24 cellular contexts compared by ENCODE assay signal in the genomic region with DNA sequence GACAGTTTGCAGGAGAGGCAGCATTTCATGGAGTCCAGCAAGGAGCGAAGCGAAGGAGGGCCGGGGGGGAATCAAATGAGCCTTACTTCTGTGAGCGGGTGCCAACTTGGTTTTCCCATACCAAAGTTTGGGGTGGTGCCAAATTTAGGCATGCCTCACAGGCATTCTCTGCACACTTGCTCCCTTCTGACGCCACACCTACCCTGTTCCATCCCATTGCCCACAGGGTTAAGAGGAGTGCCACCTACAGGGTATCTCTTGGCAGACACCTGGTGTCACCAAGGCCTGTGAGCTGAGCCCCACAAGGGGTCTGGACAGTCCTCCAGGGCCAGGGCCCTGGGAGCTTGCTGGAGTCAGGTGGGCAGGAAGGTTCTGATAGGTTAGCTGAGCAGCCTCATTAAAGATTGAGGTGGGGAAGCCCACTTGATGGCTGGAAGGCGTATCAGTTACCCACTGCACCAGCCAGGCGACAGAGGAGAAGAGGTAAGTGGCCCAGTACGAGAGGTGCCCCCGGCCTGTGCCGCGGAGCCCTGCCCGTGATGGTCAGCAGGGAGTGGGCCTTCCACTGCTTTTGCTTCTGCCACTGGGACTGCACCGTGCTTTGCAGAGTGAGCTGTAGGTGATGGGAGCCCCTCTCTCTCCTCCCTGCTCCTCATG. TPM values are rescaled to one million over a fixed set of nuclear protein-coding genes. Genes with fewer than 3 reads are reported as not detected.
DNase-seq lines count a peak whose midpoint lies in the region; ATAC-seq, FAIRE-seq and TF ChIP-seq lines count a peak whose summit lies in the region.
"Had no signal": no experiment of that assay in that cellular context is flagged by ENCODE, and none has a peak within 500 bp of the region (broad histone marks: within the 10 kb centered on the region; RNA-seq: fewer than 3 reads in every experiment).

No MANE protein-coding gene starts in this region.

- peaks cover 45 to 85% of the 10 kb centered on the region in 2 donors for H3K36me3 Mint-ChIP-seq in CD4-positive, alpha-beta memory T cell
- H3K36me3 Mint-ChIP-seq in natural killer cell, result peaks cover 14% of the 10 kb centered on the region

- H3K4me1 Mint-ChIP-seq in CD4-positive, alpha-beta memory T cell, result peaks cover 20 to 44% (median 30%) of the 10 kb centered on the region in 4 donors
- H3K4me1 Mint-ChIP-seq in natural killer cell, result peaks cover 55 to 70% of the 10 kb centered on the region in 2 donors

- CTCF ChIA-PET in CD4-positive, alpha-beta memory T cell (lab: Charles Lee; ENCODE audit: partially characterized antibody), result interaction anchor here (1.3 to 49.4 kb wide), 3 partner anchors 37 to 78 kb away, joined by 4 to 1350 read pairs (median 129); a partner anchor contains a TSS
- CTCF ChIA-PET in GM12878 (lab: Yijun Ruan, JAX), result interaction anchor here (1.5 kb wide), 2 partner anchors 59 to 131 kb away, joined by 3 to 4 read pairs; no protein-coding TSS in a partner anchor

- intact Hi-C loops in CD4-positive, alpha-beta memory T cell (cut with micrococcal nuclease), result no loop called here
- intact Hi-C loops in GM12878 (cut with micrococcal nuclease; ENCODE audit: unreplicated experiment) (no loop called here), natural killer cell (cut with micrococcal nuclease) (no loop called here), prostate gland (cut with DNase I) (loop anchor here (5.0 kb wide), 1 partner anchor 47 kb away; a partner anchor contains a TSS)

- no peak overlapping the region for H3K4me3 Mint-ChIP-seq in CD4-positive, alpha-beta memory T cell
- no peak overlapping the region for H3K4me3 Mint-ChIP-seq in natural killer cell
- H3K4me3 Mint-ChIP-seq: activated naive CD8-positive, alpha-beta T cell treated with anti-CD3 and anti-CD28 coated beads, Interleukin-2, amount 10 ng/mL, durations not matched to agents 7 days and 5 days; HFFc6 had no signal

- no peak overlapping the region for H3K27ac ChIP-seq in CD4-positive, alpha-beta memory T cell (ENCODE audit: low read depth, low read length)
- H3K27ac ChIP-seq in GM12878 (ENCODE audit: control insufficient read depth, insufficient read depth) (no peak overlapping the region), prostate gland (no peak overlapping the region)
- H3K27ac ChIP-seq: brain microvascular endothelial cell, gastroesophageal sphincter, vagina had no signal

- ATAC-seq in GM12878, result peak; percentile 33; the same call in 1 of the 3 replicates
- ATAC-seq in natural killer cell, result no peak
- ATAC-seq in HG03175 (IDR thresholded peaks at IDR 0.05; ENCODE audit: unreplicated experiment), result no peak
- ATAC-seq: activated CD4-positive, CD25-positive, alpha-beta regulatory T cell treated with anti-CD3 and anti-CD28 coated beads, Interleukin-2, amount 50 U/mL, for 24 hours; esophagus mucosa; gastroesophageal sphincter; left ventricle myocardium superior; Panc1; sciatic nerve had no signal

- TF ChIP-seq RAD21 in GM12878 (IDR thresholded peaks at IDR 0.05; ENCODE audit: insufficient read depth, low read depth, low read length), result no peak

- H4K20me1 ChIP-seq in GM12878 (ENCODE audit: control insufficient read depth, insufficient read depth), result no peaks in the 10 kb centered on the region

- H3K9me3 ChIP-seq in CD4-positive, alpha-beta memory T cell (ENCODE audit: control insufficient read depth in 1 of 2, low read length in 2 of 2), result no peaks in the 10 kb centered on the region
- no peaks in the 10 kb centered on the region for H3K9me3 ChIP-seq in GM12878 (replicated peaks; ENCODE audit: control insufficient read depth, insufficient read depth, low read length)
- H3K9me3 ChIP-seq in prostate gland, result no peaks in the 10 kb centered on the region
- H3K9me3 ChIP-seq: gastroesophageal sphincter, vagina had no signal

- no peaks in the 10 kb centered on the region for H3K27me3 Mint-ChIP-seq in CD4-positive, alpha-beta memory T cell
- H3K27me3 Mint-ChIP-seq in natural killer cell (ENCODE audit: low read depth in 2 of 2), result no peaks in the 10 kb centered on the region
- H3K27me3 Mint-ChIP-seq: activated naive CD8-positive, alpha-beta T cell treated with anti-CD3 and anti-CD28 coated beads, Interleukin-2, amount 10 ng/mL, durations not matched to agents 7 days and 5 days had no signal

- TF ChIP-seq CTCF in GM12878 (IDR thresholded peaks at IDR 0.05 in 2 of 3, conservative IDR thresholded peaks at IDR 0.05 in 1 of 3; ENCODE audit: control insufficient read depth in 2 of 3, extremely low read depth in 1 of 3, insufficient read depth in 1 of 3, low read depth in 3 of 3, low read length in 3 of 3) (no peak), natural killer cell (IDR thresholded peaks at IDR 0.05) (no peak), prostate gland (IDR thresholded peaks at IDR 0.05) (no peak)

- H2AFZ ChIP-seq in GM12878 (ENCODE audit: control insufficient read depth, low read depth, low read length), result no peak overlapping the region

- FAIRE-seq in GM12891 (lab: Jason Lieb, UNC) (peak; percentile 28), GM12878 (lab: Jason Lieb, UNC) (no peak)

- H3K9me3 Mint-ChIP-seq in CD4-positive, alpha-beta memory T cell, result no peaks in the 10 kb centered on the region
- H3K9me3 Mint-ChIP-seq in natural killer cell, result no peaks in the 10 kb centered on the region
- H3K9me3 Mint-ChIP-seq: activated naive CD8-positive, alpha-beta T cell treated with anti-CD3 and anti-CD28 coated beads, Interleukin-2, amount 10 ng/mL, durations not matched to agents 7 days and 5 days; HFFc6 had no signal

- DNase-seq in CD4-positive, alpha-beta memory T cell, result no peak
- no peak for DNase-seq in GM12891 (ENCODE audit: insufficient read length, low spot score)
- no peak for DNase-seq in GM12878 (ENCODE audit: low read depth, low spot score)
- DNase-seq in natural killer cell, result no peak
- no peak for DNase-seq in NCI-H2029 (lab: John Stamatoyannopoulos, UW)
- no peak for DNase-seq in prostate gland (ENCODE audit: low spot score)
- DNase-seq: activated CD8-positive, alpha-beta memory T cell treated with anti-CD3 and anti-CD28 coated beads, Interleukin-2, amount 50 U/mL, for 4 hours; activated naive CD8-positive, alpha-beta T cell treated with anti-CD3 and anti-CD28 coated beads, Interleukin-2, amount 10 ng/mL, durations not matched to agents 7 days and 5 days; brain microvascular endothelial cell; Calu3; HFFc6; Karpas-422; left ventricle myocardium superior; NCI-H1092; NCI-H2081 treated with DMSO at 0.1 percent for 48 hours; NCI-H82; T-helper 9 cell had no signal

- POLR2A ChIA-PET in CD4-positive, alpha-beta memory T cell (lab: Charles Lee; ENCODE audit: partially characterized antibody), result interaction anchor here (34.5 kb wide), 1 partner anchor 48 kb away, joined by 941 read pairs; a partner anchor contains a TSS
- POLR2A ChIA-PET in GM12878 (lab: Charles Lee), result interaction anchor here (0.7 kb wide), 1 partner anchor 17 kb away, joined by 3 read pairs; no protein-coding TSS in a partner anchor

- no peak overlapping the region for H3K4me2 ChIP-seq in GM12878 (ENCODE audit: control insufficient read depth, insufficient read depth)

- no peak overlapping the region for H3K4me3 ChIP-seq in CD4-positive, alpha-beta memory T cell (ENCODE audit: low read length in 2 of 2)
- H3K4me3 ChIP-seq in GM12878 (no peak overlapping the region), prostate gland (no peak overlapping the region)
- H3K4me3 ChIP-seq: gastroesophageal sphincter, vagina had no signal

- TF ChIP-seq POLR2A in GM12891 (IDR thresholded peaks at IDR 0.05; ENCODE audit: low read depth, low read length) (no peak), GM12878 (IDR thresholded peaks at IDR 0.05; ENCODE audit: low read depth, low read length) (no peak), prostate gland (IDR thresholded peaks at IDR 0.05) (no peak)

- H3K27me3 ChIP-seq in CD4-positive, alpha-beta memory T cell (ENCODE audit: insufficient read depth, low read length), result no peaks in the 10 kb centered on the region
- no peaks in the 10 kb centered on the region for H3K27me3 ChIP-seq in GM12878 (replicated peaks in 1 of 2; ENCODE audit: control insufficient read depth in 2 of 2, insufficient read depth in 2 of 2, low read length in 1 of 2)
- H3K27me3 ChIP-seq in prostate gland (replicated peaks; ENCODE audit: insufficient read depth), result no peaks in the 10 kb centered on the region
- H3K27me3 ChIP-seq: brain microvascular endothelial cell, gastroesophageal sphincter, vagina had no signal

- H3K9ac ChIP-seq in GM12878 (ENCODE audit: control insufficient read depth, insufficient read depth, low read length), result no peak overlapping the region

- peaks cover 26% of the 10 kb centered on the region for H3K4me1 ChIP-seq in CD4-positive, alpha-beta memory T cell (ENCODE audit: insufficient read depth, low read length)
- H3K4me1 ChIP-seq in GM12878 (ENCODE audit: control insufficient read depth, insufficient read depth, low read length), result no peaks in the 10 kb centered on the region
- H3K4me1 ChIP-seq in prostate gland (replicated peaks), result no peaks in the 10 kb centered on the region
- H3K4me1 ChIP-seq: vagina had no signal

- no peak for TF ChIP-seq EP300 in GM12878 (IDR thresholded peaks at IDR 0.05; ENCODE audit: borderline replicate concordance in 1 of 2, control insufficient read depth in 1 of 2, low read depth in 2 of 2, low read length in 2 of 2)

- in situ Hi-C loops in GM12878 (cut with MboI), result no loop called here

- SMC1A ChIA-PET in GM12878 (lab: Charles Lee; ENCODE audit: uncharacterized antibody, unreplicated experiment), result interaction anchor here (0.5 to 1.0 kb wide), 2 partner anchors 35 to 133 kb away, joined by 3 to 4 read pairs; no protein-coding TSS in a partner anchor

- no peaks in the 10 kb centered on the region; the same call in 1 of the 2 replicates for H3K79me2 ChIP-seq in GM12878 (ENCODE audit: control insufficient read depth, insufficient read depth, low read length)

- WGBS in GM12878 (ENCODE audit: insufficient coverage, insufficient replicate concordance, low lambda C conversion rate, missing lambda C conversion rate), result 92% methylated on average over 13 of the region's 13 CpGs
- WGBS in prostate gland, result 88% methylated on average over 13 of the region's 13 CpGs

- H3K36me3 ChIP-seq in CD4-positive, alpha-beta memory T cell (ENCODE audit: insufficient read depth, low read length), result peaks cover 96% of the 10 kb centered on the region
- H3K36me3 ChIP-seq in GM12878 (ENCODE audit: control insufficient read depth in 2 of 2, insufficient read depth in 2 of 2, low read length in 1 of 2) (peaks cover 12 to 26% of the 10 kb centered on the region in 2 experiments; a peak in 3 of 4 replicates), prostate gland (no peaks in the 10 kb centered on the region)
- H3K36me3 ChIP-seq: brain microvascular endothelial cell had no signal

- peak overlapping the region in 5 of 7 donors; percentile 27 to 88 (median 80) for H3K27ac Mint-ChIP-seq in CD4-positive, alpha-beta memory T cell
- H3K27ac Mint-ChIP-seq in natural killer cell, result peak overlapping the region; percentile 70 to 93
- H3K27ac Mint-ChIP-seq: HFFc6 had no signal

- RAD21 ChIA-PET in GM12878 (lab: Charles Lee; ENCODE audit: unreplicated experiment), result no interaction called here

- no TSS peak for BruUV-seq in GM12878 (replicated peaks; lab: Mats Ljungman, UMichigan)

RNA-seq across cellular contexts. Expression of a gene that starts 45.2 kb away (rescaled TPM):
- total RNA-seq in CD4-positive, alpha-beta memory T cell, result under 1 TPM in 1 of 2 experiments, not detected in 1; 0.14 TPM
- under 1 TPM in 1 of 2 donors, not detected in 1; 0.81 TPM for polyA plus RNA-seq in CD4-positive, alpha-beta memory T cell
- polyA plus RNA-seq in GM12891 (2012; ENCODE audit: low read depth, missing spikeins), result 0.99 TPM
- total RNA-seq in GM12878 (2013; cell fraction: nucleolus; rRNA removed), result 1.4 and 2.3 TPM in 2 replicates
- total RNA-seq in GM12878 (2014; rRNA removed), result 0.87 and 1.1 TPM in 2 replicates
- total RNA-seq in GM12878 (2014; rRNA removed; fragmentation: Illumina TruSeq; extraction: Trizol), result 0.05 and 0.45 TPM in 2 replicates
- 1.8 and 2.5 TPM in 2 replicates for total RNA-seq in GM12878 (2021)
- not detected for polyA plus RNA-seq in GM12878 (2011; ENCODE audit: low read depth)
- 0.07 TPM in 1 of 2 replicates, not detected in the other for polyA plus RNA-seq in GM12878 (2011; rRNA removed)
- polyA plus RNA-seq in GM12878 (2011; cell fraction: cytosol; rRNA removed), result 0.04 and 0.07 TPM in 2 replicates
- 0.19 and 0.51 TPM in 2 replicates for polyA plus RNA-seq in GM12878 (2011; cell fraction: nucleus; rRNA removed)
- 0.51 and 0.80 TPM in 2 replicates for polyA plus RNA-seq in GM12878 (2012)
- 0.01 and 0.03 TPM in 2 replicates for polyA plus RNA-seq in GM12878 (2014; fragmentation: Illumina TruSeq; extraction: Trizol)
- under 1 TPM in 1 of 2 experiments, not detected in 1; 0.62 TPM for polyA plus RNA-seq in GM12878 (2014; fragmentation: Nextera tagmentation; extraction: Ambion mirVana)
- polyA plus RNA-seq in GM12878 (2014; rRNA removed), result 0.26 and 0.66 TPM in 2 replicates
- under 1 TPM; 0.06 to 0.52 TPM for polyA plus RNA-seq in GM12878 (2016; fragmentation: Nextera tagmentation; extraction: Ambion mirVana)
- polyA minus RNA-seq in GM12878 (2011; rRNA and poly(A)+ RNA removed), result 0.10 TPM in 1 of 2 replicates, not detected in the other
- polyA minus RNA-seq in GM12878 (2011; cell fraction: cytosol; rRNA and poly(A)+ RNA removed), result not detected in 2 replicates
- polyA minus RNA-seq in GM12878 (2011; cell fraction: nucleus; rRNA and poly(A)+ RNA removed), result 0.10 and 0.24 TPM in 2 replicates
- total RNA-seq in natural killer cell, result 1 to 10 TPM in 2 of 3 donors, under 1 TPM in 1; 0.60 to 7.1 (median 4.4) TPM
- 1 to 10 TPM; 2.8 to 8.3 TPM for total RNA-seq in prostate gland
- total RNA-seq: HFFc6, left ventricle myocardium superior had no signal

RNA-seq across cellular contexts. Expression of a gene that starts 49.0 kb away (rescaled TPM):
- 1,000 to 10,000 TPM; 1,287 to 1,352 TPM for total RNA-seq in CD4-positive, alpha-beta memory T cell
- 100 to 1,000 TPM in 1 of 2 donors, 10 to 100 TPM in 1; 81.8 to 147 TPM for polyA plus RNA-seq in CD4-positive, alpha-beta memory T cell
- polyA plus RNA-seq in GM12891 (2012; ENCODE audit: low read depth, missing spikeins), result 181 TPM
- total RNA-seq in GM12878 (2013; cell fraction: nucleolus; rRNA removed), result 1,242 and 1,365 TPM in 2 replicates
- total RNA-seq in GM12878 (2014; rRNA removed) (92.2 and 98.6 TPM in 2 replicates), GM12878 (2014; rRNA removed; fragmentation: Illumina TruSeq; extraction: Trizol) (87.4 and 87.6 TPM in 2 replicates), GM12878 (2021) (104 and 112 TPM in 2 replicates), natural killer cell (1,000 to 10,000 TPM in 1 of 3 donors, 100 to 1,000 TPM in 2; 882 to 1,108 (median 986) TPM), prostate gland (10 to 100 TPM; 42.5 to 98.4 TPM)
- 102 TPM for polyA plus RNA-seq in GM12878 (2011; ENCODE audit: low read depth)
- polyA plus RNA-seq in GM12878 (2011; rRNA removed) (226 and 341 TPM in 2 replicates), GM12878 (2014; fragmentation: Illumina TruSeq; extraction: Trizol) (115 and 128 TPM in 2 replicates), GM12878 (2014; fragmentation: Nextera tagmentation; extraction: Ambion mirVana) (10 to 100 TPM; 11.9 to 13.6 TPM), GM12878 (2014; rRNA removed) (118 and 128 TPM in 2 replicates), GM12878 (2016; fragmentation: Nextera tagmentation; extraction: Ambion mirVana) (10 to 100 TPM; 33.5 to 35.4 TPM)
- 282 and 297 TPM in 2 replicates for polyA plus RNA-seq in GM12878 (2011; cell fraction: cytosol; rRNA removed)
- 1,111 and 1,225 TPM in 2 replicates for polyA plus RNA-seq in GM12878 (2011; cell fraction: nucleus; rRNA removed)
- polyA plus RNA-seq in GM12878 (2012), result 138 and 162 TPM in 2 replicates
- polyA minus RNA-seq in GM12878 (2011; rRNA and poly(A)+ RNA removed), result 273 and 309 TPM in 2 replicates
- 71.8 and 79.0 TPM in 2 replicates for polyA minus RNA-seq in GM12878 (2011; cell fraction: cytosol; rRNA and poly(A)+ RNA removed)
- polyA minus RNA-seq in GM12878 (2011; cell fraction: nucleus; rRNA and poly(A)+ RNA removed), result 230 and 324 TPM in 2 replicates
